Comparison of ENCODE assay signal across 8 cellular contexts in genomic region chrX:49309401-49309981, GRCh38. TPM values are rescaled to one million over a fixed set of nuclear protein-coding genes. Genes with fewer than 3 reads are reported as not detected.
A peak's percentile ranks its signal among the peaks of the same experiment; 100 is the strongest.
DNase-seq lines count a peak whose midpoint lies in the region; ATAC-seq and TF ChIP-seq lines count a peak whose summit lies in the region.

No MANE protein-coding gene starts in this region.

- 50% methylated on average over 8 of the region's 8 CpGs for WGBS in hepatocyte (ENCODE audit: low lambda C conversion rate, missing lambda C conversion rate)

- ATAC-seq in gastrocnemius medialis (peak in 1 of 2 donors; percentile 51), HG02981 (IDR thresholded peaks at IDR 0.05; ENCODE audit: unreplicated experiment) (no peak), GM18870 (IDR thresholded peaks at IDR 0.05; ENCODE audit: unreplicated experiment) (no peak)

- no peaks in the 10 kb centered on the region for H3K9me3 Mint-ChIP-seq in activated naive CD4-positive, alpha-beta T cell treated with anti-CD3 and anti-CD28 coated beads, Interleukin-2, amount 50 U/mL, for 24 hours

- peak overlapping the region; percentile 88 for H3K4me3 Mint-ChIP-seq in activated naive CD4-positive, alpha-beta T cell treated with anti-CD3 and anti-CD28 coated beads, Interleukin-2, amount 50 U/mL, for 24 hours

- no peaks in the 10 kb centered on the region for H3K79me2 ChIP-seq in hepatocyte

- in situ Hi-C loops in gastrocnemius medialis (cut with MboI; ENCODE audit: low sequenced_read_pairs in 4 of 4): no loop called here

- H3K9me3 ChIP-seq in hepatocyte (ENCODE audit: low read depth) (no peaks in the 10 kb centered on the region), gastrocnemius medialis (no peaks in the 10 kb centered on the region)

- H2AFZ ChIP-seq in hepatocyte: peak overlapping the region; percentile 59

- H3K4me3 ChIP-seq in HFF-Myc (replicated peaks; ENCODE audit: low read depth, low read length): peak overlapping the region; percentile 18
- H3K4me3 ChIP-seq in hepatocyte: no peak overlapping the region
- peak overlapping the region; percentile 42 to 61 (median 48) for H3K4me3 ChIP-seq in gastrocnemius medialis

- H3K27me3 ChIP-seq in hepatocyte (no peaks in the 10 kb centered on the region), gastrocnemius medialis (no peaks in the 10 kb centered on the region)

- H3K4me1 ChIP-seq in hepatocyte (ENCODE audit: insufficient read depth) (peaks cover 7% of the 10 kb centered on the region), gastrocnemius medialis (no peaks in the 10 kb centered on the region)

- H3K4me1 Mint-ChIP-seq in activated naive CD4-positive, alpha-beta T cell treated with anti-CD3 and anti-CD28 coated beads, Interleukin-2, amount 50 U/mL, for 24 hours: peaks cover 22% of the 10 kb centered on the region

- H4K20me1 ChIP-seq in hepatocyte (ENCODE audit: insufficient read depth, poor library complexity, severe bottlenecking): no peaks in the 10 kb centered on the region

- no peaks in the 10 kb centered on the region for H3K9me2 ChIP-seq in hepatocyte (replicated peaks; ENCODE audit: insufficient read depth)

- no peak for DNase-seq in HFF-Myc (ENCODE audit: extremely low read depth, low read depth)
- DNase-seq in hepatocyte (ENCODE audit: low spot score): peak; percentile 22
- DNase-seq in gastrocnemius medialis: no peak
- DNase-seq in 8988T: no peak
- DNase-seq in NCI-H748 (lab: John Stamatoyannopoulos, UW; ENCODE audit: unreplicated experiment): no peak

- TF ChIP-seq CTCF in HFF-Myc (IDR thresholded peaks at IDR 0.05; ENCODE audit: low read depth, low read length, missing control alignments) (no peak), hepatocyte (IDR thresholded peaks at IDR 0.05; ENCODE audit: poor library complexity) (no peak), gastrocnemius medialis (IDR thresholded peaks at IDR 0.05 in 4 of 5, conservative IDR thresholded peaks at IDR 0.05 in 1 of 5) (no peak)

- no peak for TF ChIP-seq POLR2A in gastrocnemius medialis (IDR thresholded peaks at IDR 0.05)

- peak overlapping the region; percentile 72 for H3K4me2 ChIP-seq in hepatocyte

- H3K27me3 Mint-ChIP-seq in activated naive CD4-positive, alpha-beta T cell treated with anti-CD3 and anti-CD28 coated beads, Interleukin-2, amount 50 U/mL, for 24 hours: no peaks in the 10 kb centered on the region

- intact Hi-C loops in gastrocnemius medialis (cut with DNase I; ENCODE audit: low total_unique reads): no loop called here

- H3K27ac ChIP-seq in hepatocyte (peak overlapping the region; percentile 71), gastrocnemius medialis (peak overlapping the region; percentile 29 to 61 (median 44))

- H3K36me3 Mint-ChIP-seq in activated naive CD4-positive, alpha-beta T cell treated with anti-CD3 and anti-CD28 coated beads, Interleukin-2, amount 50 U/mL, for 24 hours: no peaks in the 10 kb centered on the region

- H3K27ac Mint-ChIP-seq in activated naive CD4-positive, alpha-beta T cell treated with anti-CD3 and anti-CD28 coated beads, Interleukin-2, amount 50 U/mL, for 24 hours: peak overlapping the region; percentile 96

- H3K36me3 ChIP-seq in hepatocyte (replicated peaks; ENCODE audit: insufficient read depth, low read depth): no peaks in the 10 kb centered on the region
- H3K36me3 ChIP-seq in gastrocnemius medialis: no peaks in the 10 kb centered on the region

RNA-seq across cellular contexts. Expression of gene GAGE10, which starts 6.0 kb away (rescaled TPM):
- total RNA-seq in hepatocyte (not detected in 2 replicates), gastrocnemius medialis (not detected)
- not detected in 2 replicates for polyA plus RNA-seq in hepatocyte

RNA-seq across cellular contexts. Expression of gene GAGE12J, which starts 12.3 kb away (rescaled TPM):
- total RNA-seq in hepatocyte: not detected in 2 replicates
- not detected in 2 replicates for polyA plus RNA-seq in hepatocyte
- not detected for total RNA-seq in gastrocnemius medialis

RNA-seq across cellular contexts. Expression of gene GAGE13, which starts 21.9 kb away (rescaled TPM):
- not detected in 2 replicates for total RNA-seq in hepatocyte
- not detected in 2 replicates for polyA plus RNA-seq in hepatocyte
- not detected for total RNA-seq in gastrocnemius medialis

RNA-seq across cellular contexts. Expression of gene PPP1R3F, which starts 39.9 kb away (rescaled TPM):
- total RNA-seq in hepatocyte (6.4 and 6.8 TPM in 2 replicates), gastrocnemius medialis (10 to 100 TPM; 24.0 to 49.6 (median 34.2) TPM)
- polyA plus RNA-seq in hepatocyte: 7.3 and 10.2 TPM in 2 replicates

RNA-seq across cellular contexts. Expression of gene FOXP3, which starts 45.0 kb away (rescaled TPM):
- 0.03 TPM in 1 of 2 replicates, not detected in the other for total RNA-seq in hepatocyte
- polyA plus RNA-seq in hepatocyte: not detected in 2 replicates
- total RNA-seq in gastrocnemius medialis: not detected
